In genomic region chr16:56354746-56355145, GRCh38 we compare ENCODE assay signal across 18 cellular contexts.
A peak's percentile ranks its signal among the peaks of the same experiment; 100 is the strongest.
DNase-seq lines count a peak whose midpoint lies in the region; ATAC-seq and TF ChIP-seq lines count a peak whose summit lies in the region.
"Had no signal": no experiment of that assay in that cellular context is flagged by ENCODE, and none has a peak within 500 bp of the region (broad histone marks: within the 10 kb centered on the region; RNA-seq: fewer than 3 reads in every experiment).

No MANE protein-coding gene starts in this region.

- H2BK15ac ChIP-seq in neuronal stem cell (ENCODE audit: low read length) = peak overlapping the region; percentile 26

- H3K14ac ChIP-seq in neuronal stem cell (ENCODE audit: low read length) = no peak overlapping the region

- H3K4me2 ChIP-seq in neuronal stem cell (ENCODE audit: insufficient read depth, low read length, poor library complexity, severe bottlenecking) = no peak overlapping the region
- H3K4me2 ChIP-seq: KMS-11 had no signal

- H3K4me3 Mint-ChIP-seq in natural killer cell = peak overlapping the region; percentile 21
- no peak overlapping the region for H3K4me3 Mint-ChIP-seq in natural killer cell treated with Interleukin-12 subunit alpha and Interleukin-12 subunit beta and Interleukin-15 and Interleukin-18, amount 100 ng/mL, for 72 hours
- H3K4me3 Mint-ChIP-seq: CD8-positive, alpha-beta T cell had no signal

- WGBS in neuronal stem cell (ENCODE audit: extremely low coverage in 2 of 2, insufficient read length in 2 of 2, insufficient replicate concordance in 1 of 2), 2 donors = no CpG with 5 or more reads among the region's 17 CpGs
- 96 to 97% methylated on average over 17 of the region's 17 CpGs for WGBS in aorta, 2 donors

- H3K27me3 ChIP-seq in neuronal stem cell (ENCODE audit: control insufficient read depth in 3 of 3, insufficient read depth in 3 of 3, low read depth in 1 of 3, low read length in 3 of 3) = peaks cover 0 to 2% (median 0%) of the 10 kb centered on the region in 3 experiments
- H3K27me3 ChIP-seq in aorta (ENCODE audit: control insufficient read depth in 1 of 2, insufficient read depth in 2 of 2, low read length in 1 of 2) = no peaks in the 10 kb centered on the region
- H3K27me3 ChIP-seq: upper lobe of left lung had no signal

- no peak overlapping the region for H2AFZ ChIP-seq in neuronal stem cell (ENCODE audit: low read length)

- no peak overlapping the region for H4K91ac ChIP-seq in neuronal stem cell (ENCODE audit: low read depth, low read length, poor library complexity)

- no peaks in the 10 kb centered on the region for H3K36me3 ChIP-seq in neuronal stem cell (replicated peaks in 1 of 2; ENCODE audit: control insufficient read depth in 2 of 2, insufficient read depth in 2 of 2, low read length in 2 of 2)
- no peaks in the 10 kb centered on the region for H3K36me3 ChIP-seq in aorta (ENCODE audit: control insufficient read depth in 1 of 2, insufficient read depth in 2 of 2, low read length in 1 of 2)
- H3K36me3 ChIP-seq: lower lobe of right lung, upper lobe of left lung had no signal

- H3K9me3 ChIP-seq in neuronal stem cell (replicated peaks in 1 of 2; ENCODE audit: control insufficient read depth in 2 of 2, insufficient read depth in 1 of 2, low read depth in 1 of 2, low read length in 2 of 2) = no peaks in the 10 kb centered on the region
- H3K9me3 ChIP-seq in aorta (ENCODE audit: control insufficient read depth, low read length) = no peaks in the 10 kb centered on the region
- H3K9me3 ChIP-seq: lower lobe of right lung, upper lobe of left lung had no signal

- no peak overlapping the region for H2AK5ac ChIP-seq in neuronal stem cell (ENCODE audit: low read depth, low read length)

- TF ChIP-seq CTCF in natural killer cell (IDR thresholded peaks at IDR 0.05) = no peak

- H3K18ac ChIP-seq in neuronal stem cell (ENCODE audit: low read length) = peak overlapping the region; percentile 64

- no peak overlapping the region for H2BK120ac ChIP-seq in neuronal stem cell (ENCODE audit: low read depth, low read length)

- DNase-seq in activated CD4-positive, CD25-positive, alpha-beta regulatory T cell treated with anti-CD3 and anti-CD28 coated beads, Interleukin-2, amount 50 U/mL, for 72 hours = peak; percentile 19
- DNase-seq in activated CD4-positive, CD25-positive, alpha-beta regulatory T cell (lab: John Stamatoyannopoulos, UW) = no peak
- DNase-seq in natural killer cell (no peak), neuronal stem cell (ENCODE audit: low spot score) (no peak), aorta (peak; percentile 38 to 65), GF-D8 (lab: John Stamatoyannopoulos, UW) (no peak)
- DNase-seq in natural killer cell treated with Interleukin-12 subunit alpha and Interleukin-12 subunit beta and Interleukin-15 and Interleukin-18, amount 100 ng/mL, for 72 hours (ENCODE audit: low spot score) = no peak
- DNase-seq: 8988T; anterior cingulate cortex; CD8-positive, alpha-beta T cell; lower lobe of right lung; MV-4-11; NCI-H1694; stimulated activated CD4-positive, alpha-beta T cell treated with anti-CD3 and anti-CD28 coated beads, Interleukin-15, amount 100 ng/mL, for 24 hours; upper lobe of left lung had no signal

- no peaks in the 10 kb centered on the region for H3K36me3 Mint-ChIP-seq in natural killer cell
- no peaks in the 10 kb centered on the region for H3K36me3 Mint-ChIP-seq in natural killer cell treated with Interleukin-12 subunit alpha and Interleukin-12 subunit beta and Interleukin-15 and Interleukin-18, amount 100 ng/mL, for 72 hours
- H3K36me3 Mint-ChIP-seq: CD8-positive, alpha-beta T cell had no signal

- no peak overlapping the region for H2BK5ac ChIP-seq in neuronal stem cell (ENCODE audit: low read length)

- H3K4me3 ChIP-seq in neuronal stem cell (ENCODE audit: low read length in 2 of 2) (no peak overlapping the region), aorta (ENCODE audit: low read length in 2 of 2) (no peak overlapping the region)
- H3K4me3 ChIP-seq: lower lobe of right lung, upper lobe of left lung had no signal

- no peak overlapping the region for H3K27ac ChIP-seq in neuronal stem cell (replicated peaks; ENCODE audit: low read length)
- no peak overlapping the region for H3K27ac ChIP-seq in aorta (ENCODE audit: low read depth in 1 of 2, low read length in 2 of 2)
- H3K27ac ChIP-seq: KMS-11, lower lobe of right lung, upper lobe of left lung had no signal

- H3K9me3 Mint-ChIP-seq in natural killer cell = no peaks in the 10 kb centered on the region
- no peaks in the 10 kb centered on the region for H3K9me3 Mint-ChIP-seq in natural killer cell treated with Interleukin-12 subunit alpha and Interleukin-12 subunit beta and Interleukin-15 and Interleukin-18, amount 100 ng/mL, for 72 hours
- H3K9me3 Mint-ChIP-seq: activated T-helper 2 cell treated with anti-CD3 and anti-CD28 coated beads, Interferon-gamma antibody, Interleukin-2, Interleukin-4, amounts not matched to agents 10 μg/mL and 5 μg/mL and 100 μg/mL, durations not matched to agents 14 hours and 24 hours and 36 hours; CD8-positive, alpha-beta T cell had no signal

- peaks cover 15 to 23% of the 10 kb centered on the region in 2 donors for H3K4me1 ChIP-seq in neuronal stem cell (ENCODE audit: control insufficient read depth in 2 of 2, insufficient read depth in 1 of 2, low read depth in 1 of 2, low read length in 2 of 2)
- H3K4me1 ChIP-seq in aorta (ENCODE audit: control insufficient read depth in 1 of 2, insufficient read depth in 2 of 2, low read length in 2 of 2) = no peaks in the 10 kb centered on the region

- no peak overlapping the region for H4K8ac ChIP-seq in neuronal stem cell (ENCODE audit: low read depth, low read length)

- no peak overlapping the region for H3K9ac ChIP-seq in neuronal stem cell (ENCODE audit: low read depth, low read length, poor library complexity)
- H3K9ac ChIP-seq: KMS-11 had no signal

- H2BK12ac ChIP-seq in neuronal stem cell (ENCODE audit: low read length) = no peak overlapping the region

- H3K4me1 Mint-ChIP-seq in natural killer cell = peaks cover 10 to 13% of the 10 kb centered on the region in 2 donors
- peaks cover 19 to 22% of the 10 kb centered on the region in 2 donors for H3K4me1 Mint-ChIP-seq in natural killer cell treated with Interleukin-12 subunit alpha and Interleukin-12 subunit beta and Interleukin-15 and Interleukin-18, amount 100 ng/mL, for 72 hours (ENCODE audit: low read depth in 2 of 2)

- ATAC-seq in natural killer cell (no peak), aorta (ENCODE audit: low FRiP score) (no peak), GM19452 (IDR thresholded peaks at IDR 0.05; ENCODE audit: unreplicated experiment) (no peak)
- ATAC-seq in natural killer cell treated with Interleukin-12 subunit alpha and Interleukin-12 subunit beta and Interleukin-15 and Interleukin-18, amount 100 ng/mL, for 72 hours = no peak
- ATAC-seq: CD8-positive, alpha-beta T cell; lower lobe of right lung had no signal

- H3K4ac ChIP-seq in neuronal stem cell (ENCODE audit: low read length) = no peak overlapping the region

- no peak overlapping the region for H3K23ac ChIP-seq in neuronal stem cell (ENCODE audit: low read depth, low read length, poor library complexity)

- H3K27me3 Mint-ChIP-seq in natural killer cell (ENCODE audit: low read depth in 2 of 2) = no peaks in the 10 kb centered on the region
- peaks cover 0 to 2% of the 10 kb centered on the region in 2 donors for H3K27me3 Mint-ChIP-seq in natural killer cell treated with Interleukin-12 subunit alpha and Interleukin-12 subunit beta and Interleukin-15 and Interleukin-18, amount 100 ng/mL, for 72 hours

- H3K27ac Mint-ChIP-seq in natural killer cell = no peak overlapping the region
- no peak overlapping the region for H3K27ac Mint-ChIP-seq in natural killer cell treated with Interleukin-12 subunit alpha and Interleukin-12 subunit beta and Interleukin-15 and Interleukin-18, amount 100 ng/mL, for 72 hours
- H3K27ac Mint-ChIP-seq: activated T-helper 2 cell treated with anti-CD3 and anti-CD28 coated beads, Interferon-gamma antibody, Interleukin-2, Interleukin-4, amounts not matched to agents 10 μg/mL and 5 μg/mL and 100 μg/mL, durations not matched to agents 14 hours and 24 hours and 36 hours; CD8-positive, alpha-beta T cell had no signal

- peaks cover 7% of the 10 kb centered on the region for H3K79me1 ChIP-seq in neuronal stem cell (ENCODE audit: low read depth, low read length)

- intact Hi-C loops in natural killer cell (cut with micrococcal nuclease) = no loop called here
- intact Hi-C loops in aorta (cut with DNase I) = loop anchor here in 1 of 2 donors (5.0 kb wide), 2 partner anchors 162 to 412 kb away; partner anchors contain the start of gene GNAO1

Comparison
In these comparisons a context has a peak if more than half of its experiments do, and no peak if none do; other contexts are left out.
1. DNase-seq: peak in activated CD4-positive, CD25-positive, alpha-beta regulatory T cell treated with anti-CD3 and anti-CD28 coated beads, Interleukin-2, amount 50 U/mL, for 72 hours (single experiment) and aorta (2 of 2); none in activated CD4-positive, CD25-positive, alpha-beta regulatory T cell (0 of 4), natural killer cell (single experiment), natural killer cell treated with Interleukin-12 subunit alpha and Interleukin-12 subunit beta and Interleukin-15 and Interleukin-18, amount 100 ng/mL, for 72 hours (single experiment), neuronal stem cell (single experiment) and GF-D8 (single experiment).